12 cellular contexts compared by ENCODE assay signal in genomic region chr6:53299331-53299835, GRCh38. TPM values are rescaled to one million over a fixed set of nuclear protein-coding genes. Genes with fewer than 3 reads are reported as not detected.
DNase-seq lines count a peak whose midpoint lies in the region; ATAC-seq and TF ChIP-seq lines count a peak whose summit lies in the region.
"Had no signal": no experiment of that assay in that cellular context is flagged by ENCODE, and none has a peak within 500 bp of the region (broad histone marks: within the 10 kb centered on the region; RNA-seq: fewer than 3 reads in every experiment).

No MANE protein-coding gene starts in this region.

- peaks cover 19 to 89% (median 83%) of the 10 kb centered on the region in 5 donors for H3K4me1 ChIP-seq in subcutaneous abdominal adipose tissue (ENCODE audit: control insufficient read depth in 5 of 5, insufficient read depth in 5 of 5, low read length in 5 of 5)
- peaks cover 35% of the 10 kb centered on the region for H3K4me1 ChIP-seq in foreskin keratinocyte

- no peak for ATAC-seq in activated T-cell treated with anti-CD3 and anti-CD28 coated beads, Interleukin-2, amount 50 U/mL, for 72 hours (replicated peaks in 1 of 2)
- ATAC-seq in HG03175 (IDR thresholded peaks at IDR 0.05; ENCODE audit: unreplicated experiment) (no peak), foreskin keratinocyte (no peak)
- ATAC-seq: naive thymus-derived CD8-positive, alpha-beta T cell had no signal

- H3K9me3 ChIP-seq in subcutaneous abdominal adipose tissue (ENCODE audit: control insufficient read depth in 5 of 5, low read length in 5 of 5) = no peaks in the 10 kb centered on the region
- H3K9me3 ChIP-seq: Peyer's patch had no signal

- H3K4me3 ChIP-seq in subcutaneous abdominal adipose tissue (ENCODE audit: low read depth in 1 of 5, low read length in 5 of 5) = no peak overlapping the region
- H3K4me3 ChIP-seq: coronary artery, Peyer's patch had no signal

- peak overlapping the region; percentile 25 for H3K27ac Mint-ChIP-seq in activated T-cell treated with anti-CD3 and anti-CD28 coated beads, Interleukin-2, amount 50 U/mL, for 72 hours
- peak overlapping the region; percentile 99 for H3K27ac Mint-ChIP-seq in endothelial cell (ENCODE audit: unreplicated experiment)

- DNase-seq in activated T-cell treated with anti-CD3 and anti-CD28 coated beads, Interleukin-2, amount 50 U/mL, for 72 hours = no peak
- no peak for DNase-seq in activated T-cell treated with anti-CD3 and anti-CD28 coated beads for 4 hours
- peak; percentile 68 for DNase-seq in NCI-H524 treated with DMSO at 0.1 percent for 48 hours (lab: John Stamatoyannopoulos, UW)
- DNase-seq in endothelial cell (ENCODE audit: low spot score) = no peak
- no peak for DNase-seq in foreskin keratinocyte
- no peak for DNase-seq in NCI-H1092 treated with DMSO at 0.1 percent for 48 hours (lab: John Stamatoyannopoulos, UW)
- DNase-seq: naive thymus-derived CD8-positive, alpha-beta T cell; Peyer's patch; stimulated activated CD4-positive, alpha-beta T cell treated with anti-CD3 and anti-CD28 coated beads, Interleukin-2, amount 100 ng/mL, for 48 hours had no signal

- H3K27ac ChIP-seq in subcutaneous abdominal adipose tissue (ENCODE audit: low read depth, low read length) (peak overlapping the region; percentile 90), foreskin keratinocyte (no peak overlapping the region)
- H3K27ac ChIP-seq: coronary artery, Peyer's patch had no signal

- no peaks in the 10 kb centered on the region for H3K9me3 Mint-ChIP-seq in activated T-cell treated with anti-CD3 and anti-CD28 coated beads, Interleukin-2, amount 50 U/mL, for 72 hours
- no peaks in the 10 kb centered on the region for H3K9me3 Mint-ChIP-seq in endothelial cell (ENCODE audit: unreplicated experiment)
- H3K9me3 Mint-ChIP-seq: naive thymus-derived CD8-positive, alpha-beta T cell had no signal

- H3K27me3 ChIP-seq in subcutaneous abdominal adipose tissue (ENCODE audit: control insufficient read depth in 5 of 5, insufficient read depth in 4 of 5, low read length in 5 of 5) (no peaks in the 10 kb centered on the region), foreskin keratinocyte (no peaks in the 10 kb centered on the region)
- H3K27me3 ChIP-seq: Peyer's patch had no signal

- peak overlapping the region in 1 of 2 donors; percentile 6 for H3K4me3 Mint-ChIP-seq in activated T-cell treated with anti-CD3 and anti-CD28 coated beads, Interleukin-2, amount 50 U/mL, for 72 hours
- no peak overlapping the region for H3K4me3 Mint-ChIP-seq in endothelial cell (ENCODE audit: unreplicated experiment)

- peaks cover 77% of the 10 kb centered on the region for H3K4me1 Mint-ChIP-seq in activated T-cell treated with anti-CD3 and anti-CD28 coated beads, Interleukin-2, amount 50 U/mL, for 72 hours (ENCODE audit: low read depth)
- peaks cover 69% of the 10 kb centered on the region for H3K4me1 Mint-ChIP-seq in endothelial cell (ENCODE audit: unreplicated experiment)

- peak overlapping the region in 3 of 5 donors; percentile 13 to 53 (median 51) for H3K9ac ChIP-seq in subcutaneous abdominal adipose tissue (ENCODE audit: low read length in 5 of 5)

- no peak for TF ChIP-seq CTCF in endothelial cell (IDR thresholded peaks at IDR 0.05; ENCODE audit: unreplicated experiment)
- TF ChIP-seq CTCF in foreskin keratinocyte (conservative IDR thresholded peaks at IDR 0.05) = no peak

- no peaks in the 10 kb centered on the region for H3K27me3 Mint-ChIP-seq in activated T-cell treated with anti-CD3 and anti-CD28 coated beads, Interleukin-2, amount 50 U/mL, for 72 hours (ENCODE audit: low read depth)
- H3K27me3 Mint-ChIP-seq in endothelial cell (ENCODE audit: unreplicated experiment) = peaks cover 8% of the 10 kb centered on the region
- H3K27me3 Mint-ChIP-seq: naive thymus-derived CD8-positive, alpha-beta T cell had no signal

- H3K36me3 Mint-ChIP-seq in activated T-cell treated with anti-CD3 and anti-CD28 coated beads, Interleukin-2, amount 50 U/mL, for 72 hours (ENCODE audit: insufficient read depth in 2 of 2) = no peaks in the 10 kb centered on the region
- H3K36me3 Mint-ChIP-seq in endothelial cell (ENCODE audit: low read depth, unreplicated experiment) = no peaks in the 10 kb centered on the region

- H3K36me3 ChIP-seq in subcutaneous abdominal adipose tissue (ENCODE audit: control insufficient read depth in 5 of 5, insufficient read depth in 5 of 5, low read length in 5 of 5) = peaks cover 0 to under 1% (median 0%) of the 10 kb centered on the region in 5 donors

RNA-seq across cellular contexts. Expression of gene ELOVL5, which starts 49.4 kb away (rescaled TPM):
- 100 to 1,000 TPM; 102 to 108 TPM for total RNA-seq in activated T-cell treated with anti-CD3 and anti-CD28 coated beads, Interleukin-2, amount 50 U/mL, for 72 hours
- total RNA-seq in endothelial cell (ENCODE audit: unreplicated experiment) (163 TPM), foreskin keratinocyte (91.9 and 98.3 TPM in 2 replicates)
- 51.2 and 59.9 TPM in 2 replicates for polyA plus RNA-seq in foreskin keratinocyte
